In genomic region chr16:51818342-51818944, GRCh38 we compare ENCODE assay signal across 9 cellular contexts.
DNase-seq lines count a peak whose midpoint lies in the region; ATAC-seq and TF ChIP-seq lines count a peak whose summit lies in the region.
"Had no signal": no experiment of that assay in that cellular context is flagged by ENCODE, and none has a peak within 500 bp of the region (broad histone marks: within the 10 kb centered on the region; RNA-seq: fewer than 3 reads in every experiment).

No MANE protein-coding gene starts in this region.

- H3K4me1 ChIP-seq in SJSA1 (replicated peaks) (no peaks in the 10 kb centered on the region; the same call in none of the 2 replicates), thoracic aorta (ENCODE audit: control insufficient read depth in 1 of 2, low read depth in 2 of 2) (no peaks in the 10 kb centered on the region)
- H3K4me1 ChIP-seq: BLaER1 had no signal

- H3K9me3 ChIP-seq in SJSA1 (replicated peaks) (no peaks in the 10 kb centered on the region), thoracic aorta (no peaks in the 10 kb centered on the region)

- H3K27ac ChIP-seq in SJSA1: no peak overlapping the region
- H3K27ac ChIP-seq in thoracic aorta: no peak overlapping the region
- H3K27ac ChIP-seq: BLaER1 had no signal

- no peaks in the 10 kb centered on the region for H3K9me3 Mint-ChIP-seq in glutamatergic neuron (ENCODE audit: unreplicated experiment)

- H3K4me3 Mint-ChIP-seq in glutamatergic neuron (ENCODE audit: unreplicated experiment): no peak overlapping the region

- H3K36me3 ChIP-seq in SJSA1 (no peaks in the 10 kb centered on the region), thoracic aorta (no peaks in the 10 kb centered on the region)
- H3K36me3 ChIP-seq: BLaER1 had no signal

- peaks cover 14% of the 10 kb centered on the region for H3K4me1 Mint-ChIP-seq in glutamatergic neuron (ENCODE audit: low read depth, unreplicated experiment)

- H3K27me3 Mint-ChIP-seq in glutamatergic neuron (ENCODE audit: unreplicated experiment): no peaks in the 10 kb centered on the region

- H3K36me3 Mint-ChIP-seq in glutamatergic neuron (ENCODE audit: unreplicated experiment): peaks cover 2% of the 10 kb centered on the region

- DNase-seq in NCI-H2107 treated with DMSO at 0.1 percent for 48 hours (lab: John Stamatoyannopoulos, UW; ENCODE audit: unreplicated experiment) (peak; percentile 12), NCI-H2107 (lab: John Stamatoyannopoulos, UW) (no peak), SJSA1 (ENCODE audit: low read depth in 1 of 2, low spot score in 2 of 2) (peak; percentile 50 to 58), glutamatergic neuron (peak; percentile 82), thoracic aorta (ENCODE audit: low spot score) (no peak)

- H3K27ac Mint-ChIP-seq in glutamatergic neuron (ENCODE audit: unreplicated experiment): no peak overlapping the region

- peak; percentile 86 for TF ChIP-seq CTCF in glutamatergic neuron (IDR thresholded peaks at IDR 0.05; ENCODE audit: partially characterized antibody, unreplicated experiment)
- TF ChIP-seq CTCF in thoracic aorta (IDR thresholded peaks at IDR 0.05): peak; percentile 39

- ATAC-seq in HG02885 (IDR thresholded peaks at IDR 0.05; ENCODE audit: poor library complexity, unreplicated experiment): peak; percentile 56
- no peak for ATAC-seq in thoracic aorta (ENCODE audit: insufficient number of reproducible peaks, low FRiP score, low read depth)
- no peak for ATAC-seq in HG02852 (IDR thresholded peaks at IDR 0.05; ENCODE audit: unreplicated experiment)
- ATAC-seq in HG02970 (IDR thresholded peaks at IDR 0.05; ENCODE audit: low FRiP score, unreplicated experiment): no peak

- no peaks in the 10 kb centered on the region for H3K27me3 ChIP-seq in SJSA1 (replicated peaks)
- H3K27me3 ChIP-seq in thoracic aorta (replicated peaks; ENCODE audit: insufficient read depth): no peaks in the 10 kb centered on the region
- H3K27me3 ChIP-seq: BLaER1 had no signal

- H3K4me3 ChIP-seq in SJSA1 (no peak overlapping the region), thoracic aorta (no peak overlapping the region)
- H3K4me3 ChIP-seq: BLaER1 had no signal

Comparison
In these comparisons a context has a peak if more than half of its experiments do, and no peak if none do; other contexts are left out.
1. DNase-seq: peak in NCI-H2107 treated with DMSO at 0.1 percent for 48 hours (single experiment), SJSA1 (2 of 2) and glutamatergic neuron (single experiment); none in NCI-H2107 (single experiment) and thoracic aorta (single experiment).